ENCODE assay signal across 8 cellular contexts in genomic region chr1:31413405-31414005, GRCh38. TPM values are rescaled to one million over a fixed set of nuclear protein-coding genes. Genes with fewer than 3 reads are reported as not detected.
DNase-seq lines count a peak whose midpoint lies in the region; ATAC-seq and TF ChIP-seq lines count a peak whose summit lies in the region.

No MANE protein-coding gene starts in this region.

- H3K4me3 ChIP-seq in MG63 (peak overlapping the region; percentile 85), fibroblast of the aortic adventitia (ENCODE audit: low read depth, low read length) (peak overlapping the region; percentile 72), neural cell (ENCODE audit: low read length) (peak overlapping the region; percentile 95)

- H3K36me3 ChIP-seq in MG63 = peaks cover 30% of the 10 kb centered on the region
- H3K36me3 ChIP-seq in neural cell (ENCODE audit: insufficient read depth, low read length) = no peaks in the 10 kb centered on the region

- peaks cover 27% of the 10 kb centered on the region for H3K79me2 ChIP-seq in neural cell (replicated peaks; ENCODE audit: insufficient read depth, low read length)

- ATAC-seq in activated CD4-positive, alpha-beta T cell treated with anti-CD3 and anti-CD28 coated beads for 36 hours = peak; percentile 53
- ATAC-seq in HG03039 (IDR thresholded peaks at IDR 0.05; ENCODE audit: unreplicated experiment) = no peak

- CTCF ChIA-PET in activated CD4-positive, alpha-beta T cell treated with anti-CD3 and anti-CD28 coated beads for 36 hours (lab: Charles Lee) = interaction anchor here (0.6 to 3.5 kb wide), 2 partner anchors 19 to 602 kb away, joined by 3 to 22 read pairs; no protein-coding TSS in a partner anchor
- CTCF ChIA-PET in activated CD4-positive, alpha-beta memory T cell treated with anti-CD3 and anti-CD28 coated beads for 36 hours (lab: Charles Lee) = interaction anchor here (1.1 to 2.6 kb wide), 2 partner anchors 9 to 18 kb away, joined by 5 to 11 read pairs; no protein-coding TSS in a partner anchor

- peaks cover 55% of the 10 kb centered on the region for H3K27me3 Mint-ChIP-seq in activated CD4-positive, alpha-beta T cell treated with anti-CD3 and anti-CD28 coated beads for 36 hours
- peaks cover 54% of the 10 kb centered on the region for H3K27me3 Mint-ChIP-seq in activated CD4-positive, alpha-beta memory T cell treated with anti-CD3 and anti-CD28 coated beads for 36 hours

- H3K27ac ChIP-seq in neural cell (ENCODE audit: low read length) = peak overlapping the region; percentile 99

- H3K9me2 ChIP-seq in neural cell (ENCODE audit: insufficient read depth, low read length) = no peaks in the 10 kb centered on the region

- no peak for TF ChIP-seq EP300 in neural cell (conservative IDR thresholded peaks at IDR 0.05; ENCODE audit: poor library complexity, severe bottlenecking)

- DNase-seq in activated CD4-positive, alpha-beta T cell treated with anti-CD3 and anti-CD28 coated beads for 36 hours = peak; percentile 40
- no peak for DNase-seq in activated CD4-positive, alpha-beta T cell treated with anti-CD3 and anti-CD28 coated beads for 4 hours
- DNase-seq in MG63 (peak; percentile 76), fibroblast of the aortic adventitia (ENCODE audit: low read depth) (peak; percentile 23), GM19240 (ENCODE audit: insufficient read length, low spot score) (no peak)
- peak; percentile 15 for DNase-seq in activated CD4-positive, alpha-beta memory T cell treated with anti-CD3 and anti-CD28 coated beads for 36 hours

- POLR2A ChIA-PET in activated CD4-positive, alpha-beta T cell treated with anti-CD3 and anti-CD28 coated beads for 36 hours (lab: Charles Lee) = no interaction called here
- POLR2A ChIA-PET in activated CD4-positive, alpha-beta memory T cell treated with anti-CD3 and anti-CD28 coated beads for 36 hours (lab: Charles Lee) = no interaction called here

- H2AFZ ChIP-seq in neural cell (ENCODE audit: low read depth, low read length) = peak overlapping the region; percentile 74

- TF ChIP-seq CTCF in fibroblast of the aortic adventitia (IDR thresholded peaks at IDR 0.05; ENCODE audit: insufficient read depth, low read length) = no peak
- no peak for TF ChIP-seq CTCF in neural cell (IDR thresholded peaks at IDR 0.05; ENCODE audit: poor library complexity, severe bottlenecking)

- H3K4me3 Mint-ChIP-seq in activated CD4-positive, alpha-beta T cell treated with anti-CD3 and anti-CD28 coated beads for 36 hours = peak overlapping the region; percentile 73
- peak overlapping the region; percentile 62 for H3K4me3 Mint-ChIP-seq in activated CD4-positive, alpha-beta memory T cell treated with anti-CD3 and anti-CD28 coated beads for 36 hours

- H3K9me3 Mint-ChIP-seq in activated CD4-positive, alpha-beta T cell treated with anti-CD3 and anti-CD28 coated beads for 36 hours (ENCODE audit: low read depth) = no peaks in the 10 kb centered on the region
- no peaks in the 10 kb centered on the region for H3K9me3 Mint-ChIP-seq in activated CD4-positive, alpha-beta memory T cell treated with anti-CD3 and anti-CD28 coated beads for 36 hours

- H3K36me3 Mint-ChIP-seq in activated CD4-positive, alpha-beta T cell treated with anti-CD3 and anti-CD28 coated beads for 36 hours (ENCODE audit: low read depth) = no peaks in the 10 kb centered on the region
- H3K36me3 Mint-ChIP-seq in activated CD4-positive, alpha-beta memory T cell treated with anti-CD3 and anti-CD28 coated beads for 36 hours = no peaks in the 10 kb centered on the region

- H3K9ac ChIP-seq in neural cell (ENCODE audit: low read length) = peak overlapping the region; percentile 100

- H3F3A ChIP-seq in neural cell (ENCODE audit: insufficient read depth, low read length, poor library complexity, severe bottlenecking) = peaks cover 8% of the 10 kb centered on the region

- no peak for TF ChIP-seq RAD21 in neural cell (conservative IDR thresholded peaks at IDR 0.05)

- no peaks in the 10 kb centered on the region for H3K27me3 ChIP-seq in MG63
- H3K27me3 ChIP-seq in neural cell (ENCODE audit: insufficient read depth, low read depth, low read length) = no peaks in the 10 kb centered on the region

- no peak overlapping the region for H3K27ac Mint-ChIP-seq in activated CD4-positive, alpha-beta T cell treated with anti-CD3 and anti-CD28 coated beads for 36 hours
- no peak overlapping the region for H3K27ac Mint-ChIP-seq in activated CD4-positive, alpha-beta memory T cell treated with anti-CD3 and anti-CD28 coated beads for 36 hours

- no peaks in the 10 kb centered on the region for H4K20me1 ChIP-seq in neural cell (ENCODE audit: insufficient read depth)

- peak overlapping the region; percentile 51 for H3K4me2 ChIP-seq in neural cell (ENCODE audit: low read length)

- peaks cover 8% of the 10 kb centered on the region for H3K4me1 Mint-ChIP-seq in activated CD4-positive, alpha-beta T cell treated with anti-CD3 and anti-CD28 coated beads for 36 hours
- peaks cover 6% of the 10 kb centered on the region for H3K4me1 Mint-ChIP-seq in activated CD4-positive, alpha-beta memory T cell treated with anti-CD3 and anti-CD28 coated beads for 36 hours (ENCODE audit: low read depth)

- intact Hi-C loops in activated CD4-positive, alpha-beta T cell treated with anti-CD3 and anti-CD28 coated beads for 36 hours (cut with DNase I, micrococcal nuclease) = loop anchor here in 1 of 2 experiments (2.0 to 10.0 kb wide), 2 partner anchors 259 to 699 kb away; no protein-coding TSS in a partner anchor
- intact Hi-C loops in activated CD4-positive, alpha-beta memory T cell treated with anti-CD3 and anti-CD28 coated beads for 36 hours (cut with micrococcal nuclease) = no loop called here

- H3K9me3 ChIP-seq in MG63 = no peaks in the 10 kb centered on the region
- no peaks in the 10 kb centered on the region for H3K9me3 ChIP-seq in neural cell (ENCODE audit: low read length)

TF ChIP-seq in neural cell, 6 proteins besides CTCF, POLR2A, EP300 and RAD21:
- TF ChIP-seq, protein P1, sequence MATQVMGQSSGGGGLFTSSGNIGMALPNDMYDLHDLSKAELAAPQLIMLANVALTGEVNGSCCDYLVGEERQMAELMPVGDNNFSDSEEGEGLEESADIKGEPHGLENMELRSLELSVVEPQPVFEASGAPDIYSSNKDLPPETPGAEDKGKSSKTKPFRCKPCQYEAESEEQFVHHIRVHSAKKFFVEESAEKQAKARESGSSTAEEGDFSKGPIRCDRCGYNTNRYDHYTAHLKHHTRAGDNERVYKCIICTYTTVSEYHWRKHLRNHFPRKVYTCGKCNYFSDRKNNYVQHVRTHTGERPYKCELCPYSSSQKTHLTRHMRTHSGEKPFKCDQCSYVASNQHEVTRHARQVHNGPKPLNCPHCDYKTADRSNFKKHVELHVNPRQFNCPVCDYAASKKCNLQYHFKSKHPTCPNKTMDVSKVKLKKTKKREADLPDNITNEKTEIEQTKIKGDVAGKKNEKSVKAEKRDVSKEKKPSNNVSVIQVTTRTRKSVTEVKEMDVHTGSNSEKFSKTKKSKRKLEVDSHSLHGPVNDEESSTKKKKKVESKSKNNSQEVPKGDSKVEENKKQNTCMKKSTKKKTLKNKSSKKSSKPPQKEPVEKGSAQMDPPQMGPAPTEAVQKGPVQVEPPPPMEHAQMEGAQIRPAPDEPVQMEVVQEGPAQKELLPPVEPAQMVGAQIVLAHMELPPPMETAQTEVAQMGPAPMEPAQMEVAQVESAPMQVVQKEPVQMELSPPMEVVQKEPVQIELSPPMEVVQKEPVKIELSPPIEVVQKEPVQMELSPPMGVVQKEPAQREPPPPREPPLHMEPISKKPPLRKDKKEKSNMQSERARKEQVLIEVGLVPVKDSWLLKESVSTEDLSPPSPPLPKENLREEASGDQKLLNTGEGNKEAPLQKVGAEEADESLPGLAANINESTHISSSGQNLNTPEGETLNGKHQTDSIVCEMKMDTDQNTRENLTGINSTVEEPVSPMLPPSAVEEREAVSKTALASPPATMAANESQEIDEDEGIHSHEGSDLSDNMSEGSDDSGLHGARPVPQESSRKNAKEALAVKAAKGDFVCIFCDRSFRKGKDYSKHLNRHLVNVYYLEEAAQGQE (IDR thresholded peaks at IDR 0.05; ENCODE audit: borderline replicate concordance) = no peak
- TF ChIP-seq TAF1 (IDR thresholded peaks at IDR 0.05; ENCODE audit: low read depth) (no peak), MXI1 (conservative IDR thresholded peaks at IDR 0.05; ENCODE audit: poor library complexity, severe bottlenecking) (no peak), EZH2 (IDR thresholded peaks at IDR 0.05; ENCODE audit: borderline replicate concordance, insufficient read depth, low read length, poor library complexity, severe bottlenecking) (no peak), SMC3 (conservative IDR thresholded peaks at IDR 0.05; ENCODE audit: poor library complexity) (no peak), POLR2AphosphoS5 (IDR thresholded peaks at IDR 0.05) (no peak)
TF ChIP-seq in neural cell: peak in this region for 0.

RNA-seq across cellular contexts. Expression of gene SERINC2, which starts 0.5 kb away (rescaled TPM):
- under 1 TPM in 1 of 2 experiments, not detected in 1; 0.14 TPM for total RNA-seq in activated CD4-positive, alpha-beta T cell treated with anti-CD3 and anti-CD28 coated beads for 36 hours
- 25.8 and 32.4 TPM in 2 replicates for total RNA-seq in MG63 (2014; rRNA removed; shearing (Covaris generic); ENCODE audit: low replicate concordance)
- total RNA-seq in activated CD4-positive, alpha-beta memory T cell treated with anti-CD3 and anti-CD28 coated beads for 36 hours = under 1 TPM; 0.29 to 0.34 TPM
- 5.4 TPM in 1 of 2 replicates, not detected in the other for total RNA-seq in fibroblast of the aortic adventitia (ENCODE audit: low replicate concordance)
- 8.6 and 16.4 TPM in 2 replicates for polyA plus RNA-seq in neural cell
- polyA minus RNA-seq in neural cell = 8.5 and 9.7 TPM in 2 replicates

RNA-seq across cellular contexts. Expression of gene FABP3, which starts 40.6 kb away (rescaled TPM):
- total RNA-seq in activated CD4-positive, alpha-beta T cell treated with anti-CD3 and anti-CD28 coated beads for 36 hours = not detected
- 18.5 and 72.0 TPM in 2 replicates for total RNA-seq in MG63 (2014; rRNA removed; shearing (Covaris generic); ENCODE audit: low replicate concordance)
- total RNA-seq in activated CD4-positive, alpha-beta memory T cell treated with anti-CD3 and anti-CD28 coated beads for 36 hours = not detected
- 44.2 and 60.6 TPM in 2 replicates for total RNA-seq in fibroblast of the aortic adventitia (ENCODE audit: low replicate concordance)
- polyA plus RNA-seq in neural cell = 5.8 and 7.1 TPM in 2 replicates
- 2.7 TPM in 2 replicates for polyA minus RNA-seq in neural cell

Comparison
In these comparisons a context has a peak if more than half of its experiments do, and no peak if none do; other contexts are left out.
1. DNase-seq: peak in activated CD4-positive, alpha-beta T cell treated with anti-CD3 and anti-CD28 coated beads for 36 hours (single experiment), MG63 (single experiment), activated CD4-positive, alpha-beta memory T cell treated with anti-CD3 and anti-CD28 coated beads for 36 hours (single experiment) and fibroblast of the aortic adventitia (single experiment); none in activated CD4-positive, alpha-beta T cell treated with anti-CD3 and anti-CD28 coated beads for 4 hours (0 of 2) and GM19240 (single experiment).
2. RNA of gene FABP3, which starts 40.6 kb away (total RNA-seq): 18.5 to 72.0 TPM in MG63 and 44.2 to 60.6 TPM in fibroblast of the aortic adventitia; not detected in activated CD4-positive, alpha-beta memory T cell treated with anti-CD3 and anti-CD28 coated beads for 36 hours and not detected in activated CD4-positive, alpha-beta T cell treated with anti-CD3 and anti-CD28 coated beads for 36 hours; every median in the first group is over 10 times any median in the second.
3. Peak in every context shown above with its lines, with median percentiles within 50 percentile points of each other: H3K4me3 ChIP-seq.